1 cellular context compared by ENCODE assay signal in the genomic region with DNA sequence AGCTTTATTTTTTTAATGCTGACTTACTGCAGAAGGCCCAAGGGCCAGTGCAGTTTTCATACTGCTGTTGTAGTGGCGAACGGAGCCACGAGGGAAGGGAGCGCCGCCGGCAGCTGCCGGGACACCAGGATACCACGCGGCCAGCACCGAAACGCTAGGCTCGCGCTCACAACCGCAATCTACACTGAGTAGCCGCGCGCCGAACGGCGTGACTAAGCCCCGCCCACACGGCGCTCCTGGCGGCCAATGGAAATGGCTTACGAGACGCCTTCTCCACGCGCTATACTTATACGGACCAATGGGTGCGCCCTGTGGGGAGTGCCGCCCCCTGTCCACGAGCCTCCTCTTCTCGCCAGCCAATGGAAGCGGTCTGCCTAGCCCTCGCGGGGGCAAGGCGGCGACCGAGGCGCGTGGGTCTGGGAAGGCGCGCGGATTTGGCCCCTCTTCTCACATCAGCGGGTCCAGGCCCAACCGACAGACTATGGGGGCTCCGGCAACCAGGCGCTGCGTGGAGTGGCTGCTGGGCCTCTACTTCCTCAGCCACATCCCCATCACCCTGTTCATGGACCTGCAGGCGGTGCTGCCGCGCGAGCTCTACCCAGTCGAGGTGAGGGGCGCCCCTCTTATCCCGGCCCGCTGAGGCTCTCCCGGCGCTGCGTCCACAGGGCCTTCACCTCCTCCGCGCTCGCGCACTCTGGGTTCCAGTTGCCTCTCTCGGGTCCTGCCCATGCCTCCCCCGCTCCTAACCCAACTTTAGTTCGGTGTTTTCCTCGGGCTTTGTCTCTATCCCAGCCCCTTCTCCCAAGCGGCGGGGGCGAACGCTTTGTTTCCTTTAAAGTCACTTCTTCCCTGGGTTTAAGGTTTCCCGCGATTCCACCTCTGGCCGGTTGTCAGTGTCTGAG.
TF ChIP-seq lines count a peak whose summit lies in the region.

A gene (plus strand): TSS at position 442 of the 902 bp plus-strand sequence. CDS start 40 bp downstream, at position 482.

TF ChIP-seq in K562, 482 proteins besides CTCF, POLR2A, EP300 and RAD21 (continued from another document and continues in another):
- TF ChIP-seq SIN3A (IDR thresholded peaks at IDR 0.05; ENCODE audit: borderline replicate concordance in 2 of 2, control insufficient read depth in 1 of 2, low read depth in 2 of 2, low read length in 2 of 2) (peak; percentile 52 to 89; a peak in 2 of 4 replicates), ZNF184 (CRISPR knock-in tag; IDR thresholded peaks at IDR 0.05) (no peak), ZSCAN29 (IDR thresholded peaks at IDR 0.05) (0 out of 2 replicates have a peak, but pooled peaks have one; percentile 11), PRMT5 (CRISPR knock-in tag; IDR thresholded peaks at IDR 0.05) (no peak), HLTF (IDR thresholded peaks at IDR 0.05) (no peak), MCM7 (IDR thresholded peaks at IDR 0.05) (no peak), NEUROD1 (IDR thresholded peaks at IDR 0.05; ENCODE audit: borderline replicate concordance, low read depth, low read length, partially characterized antibody) (peak; percentile 61), KLF10 (CRISPR knock-in tag; IDR thresholded peaks at IDR 0.05) (no peak), XRCC5 (IDR thresholded peaks at IDR 0.05; ENCODE audit: low read depth, low read length) (0 out of 2 replicates have a peak, but pooled peaks have one; percentile 34), KDM4B (IDR thresholded peaks at IDR 0.05; ENCODE audit: borderline replicate concordance in 2 of 2, low read depth in 1 of 2) (peak in 1 of 2 experiments; percentile 23; a peak in 1 of 4 replicates), CC2D1A (IDR thresholded peaks at IDR 0.05) (no peak), STAT5B (CRISPR knock-in tag; IDR thresholded peaks at IDR 0.05) (no peak), RNF2 (IDR thresholded peaks at IDR 0.05) (0 out of 2 replicates have a peak, but pooled peaks have one; percentile 63), SMARCA4 (IDR thresholded peaks at IDR 0.05) (peak; percentile 70), MTF1 (CRISPR knock-in tag; IDR thresholded peaks at IDR 0.05; ENCODE audit: borderline replicate concordance) (no peak), CTBP1 (IDR thresholded peaks at IDR 0.05; ENCODE audit: borderline replicate concordance) (peak; percentile 95), PTBP1 (IDR thresholded peaks at IDR 0.05; ENCODE audit: low read depth, low read length) (no peak), NFE2 (IDR thresholded peaks at IDR 0.05; ENCODE audit: low read depth) (no peak), ZNF586 (CRISPR knock-in tag; conservative IDR thresholded peaks at IDR 0.05) (no peak), SMAD2 (IDR thresholded peaks at IDR 0.05; ENCODE audit: low read depth, low read length) (no peak), ZNF717 (CRISPR knock-in tag; IDR thresholded peaks at IDR 0.05) (no peak), ESRRA (IDR thresholded peaks at IDR 0.05; ENCODE audit: borderline replicate concordance, low read depth) (peak; percentile 53; the same call in 1 of the 2 replicates), YBX1 (IDR thresholded peaks at IDR 0.05) (no peak), BCOR (IDR thresholded peaks at IDR 0.05) (peak; percentile 52; the same call in 1 of the 2 replicates), DNMT1 (IDR thresholded peaks at IDR 0.05) (no peak), MCM5 (IDR thresholded peaks at IDR 0.05; ENCODE audit: low read depth) (no peak), KAT8 (IDR thresholded peaks at IDR 0.05; ENCODE audit: low read depth) (no peak), ZNF551 (CRISPR knock-in tag; IDR thresholded peaks at IDR 0.05) (no peak), PCBP1 (IDR thresholded peaks at IDR 0.05; ENCODE audit: low read depth, low read length, poor library complexity, severe bottlenecking) (no peak), PCBP2 (IDR thresholded peaks at IDR 0.05; ENCODE audit: low read depth, low read length, poor library complexity, severe bottlenecking) (no peak), KDM5B (IDR thresholded peaks at IDR 0.05; ENCODE audit: insufficient replicate concordance, low read depth, low read length) (peak; percentile 49), ZNF644 (tag; IDR thresholded peaks at IDR 0.05; ENCODE audit: low read depth) (no peak), ZNF3 (CRISPR knock-in tag; IDR thresholded peaks at IDR 0.05) (no peak), ZNF384 (IDR thresholded peaks at IDR 0.05; ENCODE audit: low read depth, low read length) (no peak), CBX1 (IDR thresholded peaks at IDR 0.05; ENCODE audit: low read depth) (no peak), NR2C2 (CRISPR knock-in tag; IDR thresholded peaks at IDR 0.05) (no peak), NR2C2 (tag; IDR thresholded peaks at IDR 0.05) (0 out of 2 replicates have a peak, but pooled peaks have one; percentile 39), L3MBTL2 (IDR thresholded peaks at IDR 0.05) (peak; percentile 93), PURB (CRISPR knock-in tag; IDR thresholded peaks at IDR 0.05; ENCODE audit: low read depth) (no peak), HMG20B (CRISPR knock-in tag; IDR thresholded peaks at IDR 0.05) (no peak), MTA2 (IDR thresholded peaks at IDR 0.05; ENCODE audit: low read depth) (no peak), ZNF282 (CRISPR knock-in tag; IDR thresholded peaks at IDR 0.05) (no peak), TBP (optimal IDR thresholded peaks at IDR 0.05; ENCODE audit: low read depth, low read length) (peak; percentile 90), RFX5 (IDR thresholded peaks at IDR 0.05; ENCODE audit: low read depth, low read length) (no peak), ZFX (CRISPR knock-in tag; IDR thresholded peaks at IDR 0.05) (peak; percentile 67), ZC3H4 (CRISPR knock-in tag; IDR thresholded peaks at IDR 0.05; ENCODE audit: borderline replicate concordance) (no peak), ZNF79 (CRISPR knock-in tag; IDR thresholded peaks at IDR 0.05; ENCODE audit: low read depth) (no peak), ZNF76 (CRISPR knock-in tag; IDR thresholded peaks at IDR 0.05; ENCODE audit: borderline replicate concordance) (no peak), PYGO2 (tag; IDR thresholded peaks at IDR 0.05) (no peak)
- TF ChIP-seq, protein P1, sequence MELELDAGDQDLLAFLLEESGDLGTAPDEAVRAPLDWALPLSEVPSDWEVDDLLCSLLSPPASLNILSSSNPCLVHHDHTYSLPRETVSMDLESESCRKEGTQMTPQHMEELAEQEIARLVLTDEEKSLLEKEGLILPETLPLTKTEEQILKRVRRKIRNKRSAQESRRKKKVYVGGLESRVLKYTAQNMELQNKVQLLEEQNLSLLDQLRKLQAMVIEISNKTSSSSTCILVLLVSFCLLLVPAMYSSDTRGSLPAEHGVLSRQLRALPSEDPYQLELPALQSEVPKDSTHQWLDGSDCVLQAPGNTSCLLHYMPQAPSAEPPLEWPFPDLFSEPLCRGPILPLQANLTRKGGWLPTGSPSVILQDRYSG (tag; conservative IDR thresholded peaks at IDR 0.05; ENCODE audit: low read depth) = no peak
- TF ChIP-seq, protein P2, sequence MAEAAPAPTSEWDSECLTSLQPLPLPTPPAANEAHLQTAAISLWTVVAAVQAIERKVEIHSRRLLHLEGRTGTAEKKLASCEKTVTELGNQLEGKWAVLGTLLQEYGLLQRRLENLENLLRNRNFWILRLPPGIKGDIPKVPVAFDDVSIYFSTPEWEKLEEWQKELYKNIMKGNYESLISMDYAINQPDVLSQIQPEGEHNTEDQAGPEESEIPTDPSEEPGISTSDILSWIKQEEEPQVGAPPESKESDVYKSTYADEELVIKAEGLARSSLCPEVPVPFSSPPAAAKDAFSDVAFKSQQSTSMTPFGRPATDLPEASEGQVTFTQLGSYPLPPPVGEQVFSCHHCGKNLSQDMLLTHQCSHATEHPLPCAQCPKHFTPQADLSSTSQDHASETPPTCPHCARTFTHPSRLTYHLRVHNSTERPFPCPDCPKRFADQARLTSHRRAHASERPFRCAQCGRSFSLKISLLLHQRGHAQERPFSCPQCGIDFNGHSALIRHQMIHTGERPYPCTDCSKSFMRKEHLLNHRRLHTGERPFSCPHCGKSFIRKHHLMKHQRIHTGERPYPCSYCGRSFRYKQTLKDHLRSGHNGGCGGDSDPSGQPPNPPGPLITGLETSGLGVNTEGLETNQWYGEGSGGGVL (CRISPR knock-in tag; IDR thresholded peaks at IDR 0.05) = no peak
- TF ChIP-seq, protein P3, sequence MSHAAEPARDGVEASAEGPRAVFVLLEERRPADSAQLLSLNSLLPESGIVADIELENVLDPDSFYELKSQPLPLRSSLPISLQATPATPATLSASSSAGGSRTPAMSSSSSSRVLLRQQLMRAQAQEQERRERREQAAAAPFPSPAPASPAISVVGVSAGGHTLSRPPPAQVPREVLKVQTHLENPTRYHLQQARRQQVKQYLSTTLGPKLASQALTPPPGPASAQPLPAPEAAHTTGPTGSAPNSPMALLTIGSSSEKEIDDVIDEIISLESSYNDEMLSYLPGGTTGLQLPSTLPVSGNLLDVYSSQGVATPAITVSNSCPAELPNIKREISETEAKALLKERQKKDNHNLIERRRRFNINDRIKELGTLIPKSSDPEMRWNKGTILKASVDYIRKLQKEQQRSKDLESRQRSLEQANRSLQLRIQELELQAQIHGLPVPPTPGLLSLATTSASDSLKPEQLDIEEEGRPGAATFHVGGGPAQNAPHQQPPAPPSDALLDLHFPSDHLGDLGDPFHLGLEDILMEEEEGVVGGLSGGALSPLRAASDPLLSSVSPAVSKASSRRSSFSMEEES (CRISPR knock-in tag; IDR thresholded peaks at IDR 0.05) = no peak
- TF ChIP-seq, protein P4, sequence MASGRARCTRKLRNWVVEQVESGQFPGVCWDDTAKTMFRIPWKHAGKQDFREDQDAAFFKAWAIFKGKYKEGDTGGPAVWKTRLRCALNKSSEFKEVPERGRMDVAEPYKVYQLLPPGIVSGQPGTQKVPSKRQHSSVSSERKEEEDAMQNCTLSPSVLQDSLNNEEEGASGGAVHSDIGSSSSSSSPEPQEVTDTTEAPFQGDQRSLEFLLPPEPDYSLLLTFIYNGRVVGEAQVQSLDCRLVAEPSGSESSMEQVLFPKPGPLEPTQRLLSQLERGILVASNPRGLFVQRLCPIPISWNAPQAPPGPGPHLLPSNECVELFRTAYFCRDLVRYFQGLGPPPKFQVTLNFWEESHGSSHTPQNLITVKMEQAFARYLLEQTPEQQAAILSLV (tag; IDR thresholded peaks at IDR 0.05) = no peak
- TF ChIP-seq, protein P5, sequence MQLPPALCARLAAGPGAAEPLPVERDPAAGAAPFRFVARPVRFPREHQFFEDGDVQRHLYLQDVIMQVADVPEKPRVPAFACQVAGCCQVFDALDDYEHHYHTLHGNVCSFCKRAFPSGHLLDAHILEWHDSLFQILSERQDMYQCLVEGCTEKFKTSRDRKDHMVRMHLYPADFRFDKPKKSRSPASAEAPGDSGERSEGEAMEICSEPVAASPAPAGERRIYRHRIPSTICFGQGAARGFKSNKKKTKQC (CRISPR knock-in tag; IDR thresholded peaks at IDR 0.05) = peak; percentile 78; the same call in 1 of the 2 replicates
- TF ChIP-seq, protein P6, sequence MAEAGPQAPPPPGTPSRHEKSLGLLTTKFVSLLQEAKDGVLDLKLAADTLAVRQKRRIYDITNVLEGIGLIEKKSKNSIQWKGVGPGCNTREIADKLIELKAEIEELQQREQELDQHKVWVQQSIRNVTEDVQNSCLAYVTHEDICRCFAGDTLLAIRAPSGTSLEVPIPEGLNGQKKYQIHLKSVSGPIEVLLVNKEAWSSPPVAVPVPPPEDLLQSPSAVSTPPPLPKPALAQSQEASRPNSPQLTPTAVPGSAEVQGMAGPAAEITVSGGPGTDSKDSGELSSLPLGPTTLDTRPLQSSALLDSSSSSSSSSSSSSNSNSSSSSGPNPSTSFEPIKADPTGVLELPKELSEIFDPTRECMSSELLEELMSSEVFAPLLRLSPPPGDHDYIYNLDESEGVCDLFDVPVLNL (CRISPR knock-in tag; IDR thresholded peaks at IDR 0.05; ENCODE audit: low read depth) = no peak
- TF ChIP-seq, protein P7, sequence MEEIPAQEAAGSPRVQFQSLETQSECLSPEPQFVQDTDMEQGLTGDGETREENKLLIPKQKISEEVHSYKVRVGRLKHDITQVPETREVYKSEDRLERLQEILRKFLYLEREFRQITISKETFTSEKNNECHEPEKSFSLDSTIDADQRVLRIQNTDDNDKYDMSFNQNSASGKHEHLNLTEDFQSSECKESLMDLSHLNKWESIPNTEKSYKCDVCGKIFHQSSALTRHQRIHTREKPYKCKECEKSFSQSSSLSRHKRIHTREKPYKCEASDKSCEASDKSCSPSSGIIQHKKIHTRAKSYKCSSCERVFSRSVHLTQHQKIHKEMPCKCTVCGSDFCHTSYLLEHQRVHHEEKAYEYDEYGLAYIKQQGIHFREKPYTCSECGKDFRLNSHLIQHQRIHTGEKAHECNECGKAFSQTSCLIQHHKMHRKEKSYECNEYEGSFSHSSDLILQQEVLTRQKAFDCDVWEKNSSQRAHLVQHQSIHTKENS (CRISPR knock-in tag; IDR thresholded peaks at IDR 0.05) = no peak
- TF ChIP-seq, protein P8, sequence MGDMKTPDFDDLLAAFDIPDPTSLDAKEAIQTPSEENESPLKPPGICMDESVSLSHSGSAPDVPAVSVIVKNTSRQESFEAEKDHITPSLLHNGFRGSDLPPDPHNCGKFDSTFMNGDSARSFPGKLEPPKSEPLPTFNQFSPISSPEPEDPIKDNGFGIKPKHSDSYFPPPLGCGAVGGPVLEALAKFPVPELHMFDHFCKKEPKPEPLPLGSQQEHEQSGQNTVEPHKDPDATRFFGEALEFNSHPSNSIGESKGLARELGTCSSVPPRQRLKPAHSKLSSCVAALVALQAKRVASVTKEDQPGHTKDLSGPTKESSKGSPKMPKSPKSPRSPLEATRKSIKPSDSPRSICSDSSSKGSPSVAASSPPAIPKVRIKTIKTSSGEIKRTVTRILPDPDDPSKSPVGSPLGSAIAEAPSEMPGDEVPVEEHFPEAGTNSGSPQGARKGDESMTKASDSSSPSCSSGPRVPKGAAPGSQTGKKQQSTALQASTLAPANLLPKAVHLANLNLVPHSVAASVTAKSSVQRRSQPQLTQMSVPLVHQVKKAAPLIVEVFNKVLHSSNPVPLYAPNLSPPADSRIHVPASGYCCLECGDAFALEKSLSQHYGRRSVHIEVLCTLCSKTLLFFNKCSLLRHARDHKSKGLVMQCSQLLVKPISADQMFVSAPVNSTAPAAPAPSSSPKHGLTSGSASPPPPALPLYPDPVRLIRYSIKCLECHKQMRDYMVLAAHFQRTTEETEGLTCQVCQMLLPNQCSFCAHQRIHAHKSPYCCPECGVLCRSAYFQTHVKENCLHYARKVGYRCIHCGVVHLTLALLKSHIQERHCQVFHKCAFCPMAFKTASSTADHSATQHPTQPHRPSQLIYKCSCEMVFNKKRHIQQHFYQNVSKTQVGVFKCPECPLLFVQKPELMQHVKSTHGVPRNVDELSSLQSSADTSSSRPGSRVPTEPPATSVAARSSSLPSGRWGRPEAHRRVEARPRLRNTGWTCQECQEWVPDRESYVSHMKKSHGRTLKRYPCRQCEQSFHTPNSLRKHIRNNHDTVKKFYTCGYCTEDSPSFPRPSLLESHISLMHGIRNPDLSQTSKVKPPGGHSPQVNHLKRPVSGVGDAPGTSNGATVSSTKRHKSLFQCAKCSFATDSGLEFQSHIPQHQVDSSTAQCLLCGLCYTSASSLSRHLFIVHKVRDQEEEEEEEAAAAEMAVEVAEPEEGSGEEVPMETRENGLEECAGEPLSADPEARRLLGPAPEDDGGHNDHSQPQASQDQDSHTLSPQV (IDR thresholded peaks at IDR 0.05) = no peak; the same call in 1 of the 2 replicates
